Comparison of ENCODE assay signal across 16 cellular contexts in genomic region chr10:117552156-117552620, GRCh38. TPM values are rescaled to one million over a fixed set of nuclear protein-coding genes. Genes with fewer than 3 reads are reported as not detected.
DNase-seq lines count a peak whose midpoint lies in the region; ATAC-seq and TF ChIP-seq lines count a peak whose summit lies in the region.
"Had no signal": no experiment of that assay in that cellular context is flagged by ENCODE, and none has a peak within 500 bp of the region (broad histone marks: within the 10 kb centered on the region; RNA-seq: fewer than 3 reads in every experiment).

No MANE protein-coding gene starts in this region.

- peaks cover 57% of the 10 kb centered on the region for H3K27me3 ChIP-seq in PC-3 (ENCODE audit: low read length)
- H3K27me3 ChIP-seq in ovary = no peaks in the 10 kb centered on the region

- no peaks in the 10 kb centered on the region for H3F3A ChIP-seq in PC-3 (ENCODE audit: low read length, unreplicated experiment)

- no peaks in the 10 kb centered on the region for H3K79me2 ChIP-seq in PC-3 (ENCODE audit: low read length)

- POLR2A ChIA-PET in PC-3 (lab: Charles Lee; ENCODE audit: unreplicated experiment) = no interaction called here

- H3K9me2 ChIP-seq in PC-3 (replicated peaks; ENCODE audit: low read length) = no peaks in the 10 kb centered on the region

- ATAC-seq in PC-3 (no peak), GM21717 (IDR thresholded peaks at IDR 0.05; ENCODE audit: unreplicated experiment) (no peak), HG03342 (IDR thresholded peaks at IDR 0.05; ENCODE audit: unreplicated experiment) (no peak)
- ATAC-seq: activated T-helper 17 cell treated with anti-CD3 and anti-CD28 coated beads, Interleukin-2, amount 50 U/mL, for 72 hours had no signal

- H4K20me1 ChIP-seq in PC-3 (ENCODE audit: low read length) = no peaks in the 10 kb centered on the region

- no TSS peak for BruUV-seq in PC-3 (replicated peaks; lab: Mats Ljungman, UMichigan)

- H3K27ac ChIP-seq in C4-2B (peak overlapping the region; percentile 20), PC-3 (ENCODE audit: low read length) (no peak overlapping the region), ovary (no peak overlapping the region)
- H3K27ac ChIP-seq: WERI-Rb-1 had no signal

- H3K36me3 ChIP-seq in PC-3 (ENCODE audit: low read depth, low read length) = no peaks in the 10 kb centered on the region
- no peaks in the 10 kb centered on the region for H3K36me3 ChIP-seq in ovary
- H3K36me3 ChIP-seq: WERI-Rb-1 had no signal

- intact Hi-C loops in PC-3 (cut with micrococcal nuclease) (no loop called here), ovary (cut with DNase I) (no loop called here)

- no peaks in the 10 kb centered on the region for H3K4me1 ChIP-seq in PC-3 (ENCODE audit: insufficient read depth, low read length)
- H3K4me1 ChIP-seq in ovary (ENCODE audit: insufficient read depth) = no peaks in the 10 kb centered on the region

- DNase-seq in PC-3 (peak; percentile 9), hippocampal formation (lab: John Stamatoyannopoulos, UW) (peak; percentile 38 to 43), ovary (peak in 1 of 5 donors; percentile 40), H4 (ENCODE audit: low spot score) (no peak), SKM-1 (lab: John Stamatoyannopoulos, UW; ENCODE audit: unreplicated experiment) (no peak)
- DNase-seq: CD4-positive, alpha-beta T cell; NCI-H510A; SHP77; small intestine; WERI-Rb-1 had no signal

- no peak overlapping the region for H3K4me2 ChIP-seq in PC-3 (ENCODE audit: low read length)

- H3K9me3 ChIP-seq in PC-3 (ENCODE audit: low read length) (no peaks in the 10 kb centered on the region), ovary (no peaks in the 10 kb centered on the region)

- no peak for TF ChIP-seq EP300 in ovary (IDR thresholded peaks at IDR 0.05)

- TF ChIP-seq CTCF in C4-2B (conservative IDR thresholded peaks at IDR 0.05) (no peak), PC-3 (conservative IDR thresholded peaks at IDR 0.05; ENCODE audit: low read depth, low read length) (no peak), ovary (IDR thresholded peaks at IDR 0.05) (no peak)

- 57 to 74% (median 71%) methylated on average over 38 of the region's 38 CpGs for WGBS in ovary, 3 donors

- H3K4me3 ChIP-seq in PC-3 (ENCODE audit: low read length) (no peak overlapping the region), ovary (peak overlapping the region; percentile 37)

- H2AFZ ChIP-seq in PC-3 (ENCODE audit: low read length) = no peak overlapping the region

- CTCF ChIA-PET in PC-3 (lab: Charles Lee) = no interaction called here

- no peak overlapping the region for H3K9ac ChIP-seq in PC-3 (ENCODE audit: low read length)

- TF ChIP-seq POLR2A in ovary (IDR thresholded peaks at IDR 0.05) = no peak

RNA-seq across cellular contexts. Expression of gene EMX2, which starts 9.6 kb away (rescaled TPM):
- total RNA-seq in PC-3 (2014; rRNA removed) (not detected in 2 replicates), ovary (10 to 100 TPM in 5 of 7 donors, 1 to 10 TPM in 2; 7.3 to 25.5 (median 12.2) TPM)
- 10 to 100 TPM; 14.4 to 62.1 TPM for polyA plus RNA-seq in ovary
- not detected in 2 replicates for total RNA-seq in H4 (2014; rRNA removed; shearing (Covaris generic))
- total RNA-seq: activated T-helper 17 cell treated with anti-CD3 and anti-CD28 coated beads, Interleukin-2, amount 50 U/mL, for 72 hours; CD4-positive, alpha-beta T cell; glomerular endothelial cell; M059J had no signal

Comparison
In these comparisons a context has a peak if more than half of its experiments do, and no peak if none do; other contexts are left out.
1. DNase-seq: peak in PC-3 (single experiment) and hippocampal formation (2 of 2); none in H4 (single experiment) and SKM-1 (single experiment).